Comparison of ENCODE assay signal across 8 cellular contexts in the genomic region with DNA sequence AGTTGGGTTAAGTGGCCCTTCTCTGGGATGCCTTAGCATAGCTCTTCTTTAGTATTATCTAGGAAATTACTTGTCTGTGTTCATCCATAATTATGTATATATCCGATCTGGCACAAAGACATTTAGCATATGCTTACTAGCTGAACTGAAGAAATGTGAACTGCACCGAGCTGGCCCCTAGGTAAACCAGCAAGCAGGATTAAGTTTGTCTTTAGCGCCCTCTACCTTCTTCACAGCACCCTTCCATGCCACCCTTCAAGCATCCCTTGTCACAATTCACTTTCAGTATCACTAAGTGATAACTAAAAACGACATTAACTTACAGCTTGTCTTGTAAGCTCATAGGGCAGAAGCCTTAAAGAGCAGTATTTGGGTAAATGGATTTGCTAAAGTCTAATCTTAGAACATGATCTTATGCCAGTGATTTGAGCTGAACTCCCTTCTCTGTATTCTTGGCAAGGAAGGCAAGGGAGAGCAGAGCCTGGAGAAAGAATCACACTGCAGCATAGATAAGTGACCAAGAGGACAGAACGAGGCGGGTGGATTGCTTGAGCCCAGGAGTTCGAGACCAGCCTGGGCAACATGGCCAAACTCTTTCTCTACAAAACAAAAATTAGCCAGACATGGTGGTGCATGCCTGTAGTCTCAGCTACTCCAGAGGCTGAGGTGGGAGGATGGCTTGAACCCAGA. TPM values are rescaled to one million over a fixed set of nuclear protein-coding genes. Genes with fewer than 3 reads are reported as not detected.
DNase-seq lines count a peak whose midpoint lies in the region; ATAC-seq and TF ChIP-seq lines count a peak whose summit lies in the region.

No MANE protein-coding gene starts in this region.

- H3K36me3 Mint-ChIP-seq in activated B cell treated with CpG ODN at 0.5 μM for 24 hours (ENCODE audit: low read depth) = peaks cover 33% of the 10 kb centered on the region

- ATAC-seq in GM19035 (IDR thresholded peaks at IDR 0.05; ENCODE audit: unreplicated experiment) (peak; percentile 89), HG03103 (IDR thresholded peaks at IDR 0.05; ENCODE audit: low read depth, unreplicated experiment) (peak; percentile 85), activated B cell treated with CpG ODN at 0.5 μM for 24 hours (ENCODE audit: low read depth) (peak; percentile 96)

- intact Hi-C loops in activated B cell treated with CpG ODN at 0.5 μM for 24 hours (cut with micrococcal nuclease) = loop anchor here (1.0 to 5.0 kb wide), 4 partner anchors 80 to 881 kb away; no protein-coding TSS in a partner anchor

- H3K9me3 Mint-ChIP-seq in activated B cell treated with CpG ODN at 0.5 μM for 24 hours = no peaks in the 10 kb centered on the region

- TF ChIP-seq EP300 in suprapubic skin (IDR thresholded peaks at IDR 0.05) = no peak

- TF ChIP-seq CTCF in activated B cell treated with CpG ODN at 0.5 μM for 24 hours (IDR thresholded peaks at IDR 0.05) = peak; percentile 32
- TF ChIP-seq CTCF in suprapubic skin (IDR thresholded peaks at IDR 0.05) = peak; percentile 48 to 58

- no peak overlapping the region for H3K4me3 Mint-ChIP-seq in activated B cell treated with CpG ODN at 0.5 μM for 24 hours

- no peaks in the 10 kb centered on the region for H3K27me3 ChIP-seq in effector memory CD4-positive, alpha-beta T cell (replicated peaks; ENCODE audit: control insufficient read depth, insufficient read depth, low read length, poor library complexity, severe bottlenecking)
- H3K27me3 ChIP-seq in suprapubic skin = no peaks in the 10 kb centered on the region

- H3K9me3 ChIP-seq in effector memory CD4-positive, alpha-beta T cell (ENCODE audit: control insufficient read depth, low read length) = no peaks in the 10 kb centered on the region
- H3K9me3 ChIP-seq in suprapubic skin = no peaks in the 10 kb centered on the region

- no peaks in the 10 kb centered on the region for H3K27me3 Mint-ChIP-seq in activated B cell treated with CpG ODN at 0.5 μM for 24 hours

- peak; percentile 38 for DNase-seq in COLO668 (lab: John Stamatoyannopoulos, UW; ENCODE audit: unreplicated experiment)
- peak; percentile 73 for DNase-seq in NCI-H2227 (lab: John Stamatoyannopoulos, UW; ENCODE audit: unreplicated experiment)
- DNase-seq in activated B cell treated with CpG ODN at 0.5 μM for 24 hours = no peak
- peak in 2 of 3 donors; percentile 8 to 23 for DNase-seq in effector memory CD4-positive, alpha-beta T cell
- DNase-seq in midbrain (lab: John Stamatoyannopoulos, UW) = peak; percentile 79
- no peak for DNase-seq in suprapubic skin (ENCODE audit: low spot score in 2 of 2)

- peaks cover 5% of the 10 kb centered on the region for H3K36me3 ChIP-seq in effector memory CD4-positive, alpha-beta T cell (ENCODE audit: control insufficient read depth, insufficient read depth, low read length)
- peaks cover 28% of the 10 kb centered on the region for H3K36me3 ChIP-seq in suprapubic skin

- peak overlapping the region; percentile 25 for H3K27ac Mint-ChIP-seq in activated B cell treated with CpG ODN at 0.5 μM for 24 hours

- H3K4me1 Mint-ChIP-seq in activated B cell treated with CpG ODN at 0.5 μM for 24 hours = peaks cover 7% of the 10 kb centered on the region

- no peaks in the 10 kb centered on the region for H3K4me1 ChIP-seq in effector memory CD4-positive, alpha-beta T cell (ENCODE audit: control insufficient read depth, insufficient read depth, low read length, poor library complexity, severe bottlenecking)
- peaks cover 7% of the 10 kb centered on the region for H3K4me1 ChIP-seq in suprapubic skin

- H3K27ac ChIP-seq in effector memory CD4-positive, alpha-beta T cell (ENCODE audit: insufficient read depth, low read length, poor library complexity, severe bottlenecking) = no peak overlapping the region
- H3K27ac ChIP-seq in suprapubic skin = no peak overlapping the region

- WGBS in suprapubic skin = 41% methylated on average over 7 of the region's 7 CpGs

- POLR2A ChIA-PET in activated B cell treated with CpG ODN at 0.5 μM for 24 hours (lab: Charles Lee) = no interaction called here

- CTCF ChIA-PET in activated B cell treated with CpG ODN at 0.5 μM for 24 hours (lab: Charles Lee) = interaction anchor here (0.6 to 5.0 kb wide), 14 partner anchors 9 to 881 kb away, joined by 3 to 67 read pairs (median 4); no protein-coding TSS in a partner anchor

- H3K4me3 ChIP-seq in effector memory CD4-positive, alpha-beta T cell (ENCODE audit: insufficient read depth, low read depth, low read length, poor library complexity, severe bottlenecking) = no peak overlapping the region
- no peak overlapping the region for H3K4me3 ChIP-seq in suprapubic skin

- no peak for TF ChIP-seq POLR2A in suprapubic skin (IDR thresholded peaks at IDR 0.05)

RNA-seq across cellular contexts. Expression of a gene that starts 2.6 kb away (rescaled TPM):
- total RNA-seq in activated B cell treated with CpG ODN at 0.5 μM for 24 hours (0.66 and 2.5 TPM in 2 replicates), suprapubic skin (100 to 1,000 TPM in 3 of 4 donors, 10 to 100 TPM in 1; 52.1 to 216 (median 133) TPM)

RNA-seq across cellular contexts. Expression of a gene that starts 36.6 kb away (rescaled TPM):
- total RNA-seq in activated B cell treated with CpG ODN at 0.5 μM for 24 hours (119 and 124 TPM in 2 replicates), suprapubic skin (10 to 100 TPM; 61.8 to 89.7 (median 80.1) TPM)

RNA-seq across cellular contexts. Expression of a gene that starts 55.6 kb away (rescaled TPM):
- total RNA-seq in activated B cell treated with CpG ODN at 0.5 μM for 24 hours (0.61 and 1.2 TPM in 2 replicates), suprapubic skin (1 to 10 TPM in 2 of 4 donors, under 1 TPM in 2; 0.73 to 1.8 (median 1.2) TPM)

RNA-seq across cellular contexts. Expression of a gene that starts 56.3 kb away (rescaled TPM):
- total RNA-seq in activated B cell treated with CpG ODN at 0.5 μM for 24 hours (0.09 and 0.42 TPM in 2 replicates), suprapubic skin (under 1 TPM in 1 of 4 donors, not detected in 3; 0.29 TPM)

Comparison
In these comparisons a context has a peak if more than half of its experiments do, and no peak if none do; other contexts are left out.
1. DNase-seq: peak in COLO668 (single experiment), NCI-H2227 (single experiment), effector memory CD4-positive, alpha-beta T cell (2 of 3) and midbrain (single experiment); none in activated B cell treated with CpG ODN at 0.5 μM for 24 hours (single experiment) and suprapubic skin (0 of 2).
2. RNA of a gene that starts 2.6 kb away (total RNA-seq): 52.1 to 216 TPM in suprapubic skin; 0.66 to 2.5 TPM in activated B cell treated with CpG ODN at 0.5 μM for 24 hours; every median in the first group is over 10 times any median in the second.
3. Peak in every context shown above with its lines, with median percentiles within 50 percentile points of each other: ATAC-seq.